In genomic region chr6:42742116-42742894, GRCh38 we compare ENCODE assay signal across 8 cellular contexts. TPM values are rescaled to one million over a fixed set of nuclear protein-coding genes. Genes with fewer than 3 reads are reported as not detected.
DNase-seq lines count a peak whose midpoint lies in the region; ATAC-seq and TF ChIP-seq lines count a peak whose summit lies in the region.

No MANE protein-coding gene starts in this region.

- 80% methylated on average over 5 of the region's 5 CpGs; no CpG with 5 or more reads in 1 of the 2 donors for WGBS in transverse colon (ENCODE audit: low coverage in 1 of 2), 2 donors

- no peak for TF ChIP-seq EP300 in transverse colon (IDR thresholded peaks at IDR 0.05; ENCODE audit: low read depth)

- in situ Hi-C loops in transverse colon (cut with MboI; ENCODE audit: low pct_ligation_motif_present in 1 of 4, low pct_unique_long_range_greater_than_20kb in 1 of 4, low sequenced_read_pairs in 3 of 4) = loop anchor here in 2 of 4 donors (25.0 kb wide), 2 partner anchors 120 to 145 kb away; partner anchors contain the start of gene RPL7L1 (in 1 of the 2)

- H3K4me1 ChIP-seq in transverse colon = peaks cover 8 to 15% (median 13%) of the 10 kb centered on the region in 4 donors

- H3K36me3 ChIP-seq in WERI-Rb-1 = peaks cover 16% of the 10 kb centered on the region
- no peaks in the 10 kb centered on the region for H3K36me3 ChIP-seq in transverse colon

- H3K27ac Mint-ChIP-seq in naive thymus-derived CD8-positive, alpha-beta T cell = peak overlapping the region in 6 of 10 donors; percentile 1 to 77 (median 54)

- H3K36me3 Mint-ChIP-seq in naive thymus-derived CD8-positive, alpha-beta T cell = peaks cover 4 to 14% (median 8%) of the 10 kb centered on the region in 3 donors

- H3K27me3 Mint-ChIP-seq in naive thymus-derived CD8-positive, alpha-beta T cell = no peaks in the 10 kb centered on the region

- H3K4me3 Mint-ChIP-seq in naive thymus-derived CD8-positive, alpha-beta T cell = peak overlapping the region in 5 of 10 donors; percentile 34 to 50 (median 43)

- peaks cover 0 to 31% (median 11%) of the 10 kb centered on the region in 9 donors for H3K9me3 Mint-ChIP-seq in naive thymus-derived CD8-positive, alpha-beta T cell

- POLR2A ChIA-PET in naive thymus-derived CD8-positive, alpha-beta T cell (lab: Charles Lee) = interaction anchor here (0.6 to 18.3 kb wide), 7 partner anchors 13 to 446 kb away, joined by 3 to 852 read pairs (median 3); partner anchors contain the start of gene BICRAL

- DNase-seq in EH (ENCODE audit: low read depth) = peak; percentile 21
- DNase-seq in NCI-H2081 treated with DMSO at 0.1 percent for 48 hours (lab: John Stamatoyannopoulos, UW) = peak; percentile 79
- peak; percentile 91 for DNase-seq in WERI-Rb-1
- DNase-seq in naive thymus-derived CD8-positive, alpha-beta T cell = no peak
- no peak for DNase-seq in NK-92 (lab: John Stamatoyannopoulos, UW; ENCODE audit: unreplicated experiment)
- DNase-seq in transverse colon = no peak

- H3K4me3 ChIP-seq in WERI-Rb-1 (ENCODE audit: low read depth, low read length) = peak overlapping the region; percentile 30
- no peak overlapping the region for H3K4me3 ChIP-seq in transverse colon

- no peak for TF ChIP-seq POLR2A in transverse colon (IDR thresholded peaks at IDR 0.05)

- no peaks in the 10 kb centered on the region for H3K27me3 ChIP-seq in WERI-Rb-1 (ENCODE audit: insufficient read depth, low read depth, severe bottlenecking)
- H3K27me3 ChIP-seq in transverse colon = no peaks in the 10 kb centered on the region

- peaks cover 4 to 24% (median 15%) of the 10 kb centered on the region in 4 donors for H3K4me1 Mint-ChIP-seq in naive thymus-derived CD8-positive, alpha-beta T cell

- H3K27ac ChIP-seq in WERI-Rb-1 (peak overlapping the region; percentile 92), transverse colon (no peak overlapping the region)

- ATAC-seq in naive thymus-derived CD8-positive, alpha-beta T cell = no peak
- ATAC-seq in HG02884 (IDR thresholded peaks at IDR 0.05; ENCODE audit: unreplicated experiment) (no peak), GM18861 (IDR thresholded peaks at IDR 0.05; ENCODE audit: unreplicated experiment) (no peak)

- TF ChIP-seq CTCF in WERI-Rb-1 (IDR thresholded peaks at IDR 0.05; ENCODE audit: low read depth, low read length) = no peak
- no peak for TF ChIP-seq CTCF in transverse colon (IDR thresholded peaks at IDR 0.05)

- intact Hi-C loops in transverse colon (cut with DNase I; ENCODE audit: low total_unique reads) = no loop called here

- H3K9me3 ChIP-seq in WERI-Rb-1 (ENCODE audit: severe bottlenecking) = no peaks in the 10 kb centered on the region
- no peaks in the 10 kb centered on the region for H3K9me3 ChIP-seq in transverse colon

RNA-seq across cellular contexts. Expression of gene TBCC, which starts 3.6 kb away (rescaled TPM):
- total RNA-seq in naive thymus-derived CD8-positive, alpha-beta T cell = 10 to 100 TPM; 76.0 to 77.0 TPM
- 100 to 1,000 TPM; 112 to 126 (median 125) TPM for polyA plus RNA-seq in naive thymus-derived CD8-positive, alpha-beta T cell
- total RNA-seq in transverse colon = 10 to 100 TPM in 3 of 4 donors, 1 to 10 TPM in 1; 5.2 to 43.3 (median 27.3) TPM

RNA-seq across cellular contexts. Expression of gene PRPH2, which starts 19.9 kb away (rescaled TPM):
- under 1 TPM in 1 of 2 experiments, not detected in 1; 0.33 TPM for total RNA-seq in naive thymus-derived CD8-positive, alpha-beta T cell
- polyA plus RNA-seq in naive thymus-derived CD8-positive, alpha-beta T cell = under 1 TPM in 1 of 3 donors, not detected in 2; 0.08 TPM
- 1 to 10 TPM in 1 of 4 donors, under 1 TPM in 2, not detected in 1; 0.27 to 1.1 (median 0.32) TPM for total RNA-seq in transverse colon

RNA-seq across cellular contexts. Expression of gene BICRAL, which starts 39.5 kb away (rescaled TPM):
- 10 to 100 TPM; 38.6 to 39.9 TPM for total RNA-seq in naive thymus-derived CD8-positive, alpha-beta T cell
- 1 to 10 TPM; 3.6 to 6.3 (median 4.2) TPM for polyA plus RNA-seq in naive thymus-derived CD8-positive, alpha-beta T cell
- 10 to 100 TPM; 14.7 to 34.8 (median 21.5) TPM for total RNA-seq in transverse colon

Comparison
In these comparisons a context has a peak if more than half of its experiments do, and no peak if none do; other contexts are left out.
1. DNase-seq: peak in EH (single experiment), NCI-H2081 treated with DMSO at 0.1 percent for 48 hours (single experiment) and WERI-Rb-1 (single experiment); none in naive thymus-derived CD8-positive, alpha-beta T cell (0 of 10), NK-92 (single experiment) and transverse colon (single experiment).